ENCODE assay signal across 30 cellular contexts in genomic region chr3:148657470-148657869, GRCh38. TPM values are rescaled to one million over a fixed set of nuclear protein-coding genes. Genes with fewer than 3 reads are reported as not detected.
"Had no signal": no experiment of that assay in that cellular context is flagged by ENCODE, and none has a peak within 500 bp of the region (broad histone marks: within the 10 kb centered on the region; RNA-seq: fewer than 3 reads in every experiment).

No MANE protein-coding gene starts in this region.

- H3K9me3 ChIP-seq: neutrophil, psoas muscle, right atrium auricular region, stomach, testis, thyroid gland, transverse colon, upper lobe of left lung, vagina had no signal

- FAIRE-seq: keratinocyte had no signal

- DNase-seq: hippocampal formation; kidney glomerular epithelial cell; left cardiac atrium; mesendoderm; naive B cell; natural killer cell; nephron progenitor cell; occipital lobe; psoas muscle; stimulated activated CD4-positive, alpha-beta T cell treated with anti-CD3 and anti-CD28 coated beads, Interleukin-12 subunit alpha, Interleukin-12 subunit beta, amount 100 ng/mL, for 4 hours; stimulated activated CD4-positive, alpha-beta T cell treated with anti-CD3 and anti-CD28 coated beads, Interleukin-15, amount 100 ng/mL, for 24 hours; stimulated activated CD4-positive, alpha-beta T cell treated with anti-CD3 and anti-CD28 coated beads, Interleukin-2, amount 100 ng/mL, for 24 hours; stimulated activated CD4-positive, alpha-beta T cell treated with anti-CD3 and anti-CD28 coated beads, Interleukin-4, amount 100 ng/mL, for 1 hour; stimulated activated naive B cell treated with anti-CD40 and anti-IgM and Interleukin-4, amounts not matched to agents 10 μg/mL and 1 μg/mL and 100 μg/mL, for 72 hours; stimulated activated naive CD8-positive, alpha-beta T cell treated with anti-CD3 and anti-CD28 coated beads, Interleukin-15, Interleukin-2, amounts not matched to agents 100 U/mL and 50 U/mL, for 24 hours; stomach; testis; thyroid gland; transverse colon; upper lobe of left lung had no signal

- H3K79me2 ChIP-seq: parathyroid adenoma had no signal

- H3K4me2 ChIP-seq: neural progenitor cell had no signal

- H3K36me3 ChIP-seq: neural progenitor cell, neutrophil, right atrium auricular region, stomach, thyroid gland, transverse colon, upper lobe of left lung, vagina had no signal

- ATAC-seq: left cardiac atrium; left lobe of liver; natural killer cell; psoas muscle; sciatic nerve; stimulated activated naive B cell treated with anti-CD40 and anti-IgM and Interleukin-4, amounts not matched to agents 10 μg/mL and 1 μg/mL and 100 μg/mL, for 72 hours; stimulated activated naive CD8-positive, alpha-beta T cell treated with anti-CD3 and anti-CD28 coated beads, Interleukin-15, Interleukin-2, amounts not matched to agents 100 U/mL and 50 U/mL, for 24 hours had no signal

- H2AFZ ChIP-seq: neural progenitor cell, parathyroid adenoma had no signal

- H3K4me1 ChIP-seq: neural progenitor cell, parathyroid adenoma, psoas muscle, right atrium auricular region, stomach, testis, thyroid gland, transverse colon, upper lobe of left lung, vagina had no signal

- H3K27ac ChIP-seq: neural progenitor cell, neutrophil, parathyroid adenoma, psoas muscle, right atrium auricular region, skin epidermis, stomach, testis, thyroid gland, transverse colon, upper lobe of left lung, vagina had no signal

- H3K27me3 ChIP-seq: neural progenitor cell, right atrium auricular region, stomach, testis, thyroid gland, transverse colon, upper lobe of left lung, vagina had no signal

- H3K4me3 ChIP-seq: lung, neural progenitor cell, psoas muscle, right atrium auricular region, skin epidermis, stomach, testis, thyroid gland, transverse colon, upper lobe of left lung, vagina had no signal

- H3K9ac ChIP-seq: neural progenitor cell, parathyroid adenoma had no signal

RNA-seq across cellular contexts. Expression of gene AGTR1, which starts 40.2 kb away (rescaled TPM):
- total RNA-seq: natural killer cell had no signal
- polyA plus RNA-seq: keratinocyte had no signal
